ENCODE assay signal across 8 cellular contexts in genomic region chr2:47335137-47335603, GRCh38. TPM values are rescaled to one million over a fixed set of nuclear protein-coding genes. Genes with fewer than 3 reads are reported as not detected.
A peak's percentile ranks its signal among the peaks of the same experiment; 100 is the strongest.
DNase-seq lines count a peak whose midpoint lies in the region; ATAC-seq and TF ChIP-seq lines count a peak whose summit lies in the region.
"Not testable (repeated sequence)": the region's sequence is repeated elsewhere in the genome, so short reads cannot be mapped to it uniquely, and the experiment has no call there.

No MANE protein-coding gene starts in this region.

- peak; percentile 71 for DNase-seq in COLO829 (ENCODE audit: low spot score)
- DNase-seq in H4 (ENCODE audit: low spot score): peak; percentile 71
- DNase-seq in NCI-H1436 treated with DMSO at 0.1 percent for 48 hours (lab: John Stamatoyannopoulos, UW): peak; percentile 63
- peak; percentile 67 for DNase-seq in Panc1 (ENCODE audit: low read depth, low spot score)
- DNase-seq in activated gamma-delta T cell treated with Interleukin-2 at 50 U/mL for 16 hours: peak; percentile 10
- peak; percentile 87 for DNase-seq in fibroblast of peridontal ligament (ENCODE audit: extremely low read depth)
- DNase-seq in lung (ENCODE audit: low spot score): peak; percentile 62
- peak; percentile 9 to 14 for DNase-seq in stimulated activated CD4-positive, alpha-beta T cell treated with anti-CD3 and anti-CD28 coated beads, Interleukin-4, amount 100 ng/mL, for 48 hours (ENCODE audit: low read depth in 2 of 2)

- TF ChIP-seq CTCF in Panc1 (IDR thresholded peaks at IDR 0.05) (peak; percentile 88), lung (IDR thresholded peaks at IDR 0.05; ENCODE audit: control extremely low read depth, extremely low read depth) (peak; percentile 62)

- not testable (repeated sequence) for H3K4me3 ChIP-seq in Panc1 (ENCODE audit: low read depth in 2 of 2, low read length in 2 of 2); lung

- not testable (repeated sequence) for H3K27ac ChIP-seq in Panc1 (ENCODE audit: low read length); lung (ENCODE audit: low read depth in 1 of 2, low read length in 1 of 2)

- ATAC-seq in Panc1: peak; percentile 84
- ATAC-seq in lung (ENCODE audit: insufficient read depth, low FRiP score): peak; percentile 72

- not testable (repeated sequence) for H3K36me3 ChIP-seq in Panc1 (ENCODE audit: control insufficient read depth, insufficient read depth, low read length); lung (ENCODE audit: control insufficient read depth in 2 of 2, insufficient read depth in 2 of 2, low read length in 2 of 2)

- intact Hi-C loops in Panc1 (cut with micrococcal nuclease; ENCODE audit: unreplicated experiment): loop anchor here (1.0 to 5.0 kb wide), 2 partner anchors 53 to 432 kb away; no protein-coding TSS in a partner anchor

- H3K4me1 ChIP-seq in Panc1 (ENCODE audit: control insufficient read depth, insufficient read depth, low read length); lung (ENCODE audit: control insufficient read depth in 2 of 2, insufficient read depth in 2 of 2, low read length in 2 of 2): not testable (repeated sequence)

- CTCF ChIA-PET in Panc1 (lab: Charles Lee): interaction anchor here (0.6 to 4.8 kb wide), 14 partner anchors 9 to 445 kb away, joined by 3 to 128 read pairs (median 4); partner anchors contain the start of gene MSH2

- not testable (repeated sequence) for H3K27me3 ChIP-seq in Panc1 (ENCODE audit: control insufficient read depth, insufficient read depth, low read length); lung (ENCODE audit: control insufficient read depth, insufficient read depth)

- 18 to 23% methylated on average over 9 to 10 of the region's 12 CpGs for WGBS in lung, 2 donors

- not testable (repeated sequence) for BruUV-seq in Panc1 (replicated peaks; lab: Mats Ljungman, UMichigan)

- in situ Hi-C loops in Panc1 (cut with HindIII; ENCODE audit: low pct_unique_long_range_greater_than_20kb, low sequenced_read_pairs): not testable (repeated sequence)

- POLR2A ChIA-PET in Panc1 (lab: Charles Lee): interaction anchor here (0.5 kb wide), 1 partner anchor 448 kb away, joined by 9 read pairs; no protein-coding TSS in a partner anchor

- not testable (repeated sequence) for H3K9me3 ChIP-seq in Panc1 (ENCODE audit: control insufficient read depth, insufficient read depth, low read depth, low read length); lung (ENCODE audit: control insufficient read depth in 2 of 2, insufficient read depth in 1 of 2, low read length in 1 of 2)

RNA-seq across cellular contexts. Expression of gene EPCAM, which starts 33.9 kb away (rescaled TPM):
- not detected in 2 replicates for total RNA-seq in H4 (2014; rRNA removed; shearing (Covaris generic))
- total RNA-seq in Panc1 (2021; ENCODE audit: unreplicated experiment): 18.0 TPM
- 14.0 TPM for polyA plus RNA-seq in Panc1 (2012; ENCODE audit: insufficient read length)
- 100 to 1,000 TPM; 127 to 216 TPM for total RNA-seq in lung
- polyA plus RNA-seq in lung: 100 to 1,000 TPM in 1 of 2 donors, 10 to 100 TPM in 1; 99.2 to 150 TPM

Comparison
In these comparisons a context has a peak if more than half of its experiments do, and no peak if none do; other contexts are left out.
1. DNase-seq: peak in every context shown above with its lines; median percentile 87 in fibroblast of peridontal ligament; 71 in COLO829; 71 in H4; 67 in Panc1; 63 in NCI-H1436 treated with DMSO at 0.1 percent for 48 hours; 62 in lung; 12 in stimulated activated CD4-positive, alpha-beta T cell treated with anti-CD3 and anti-CD28 coated beads, Interleukin-4, amount 100 ng/mL, for 48 hours; 10 in activated gamma-delta T cell treated with Interleukin-2 at 50 U/mL for 16 hours.
2. RNA of gene EPCAM, which starts 33.9 kb away (total RNA-seq): 127 to 216 TPM in lung and 18.0 TPM in Panc1 (single experiment); not detected in H4; every median in the first group is over 10 times any median in the second.